Comparison of ENCODE assay signal across 12 cellular contexts in the genomic region with DNA sequence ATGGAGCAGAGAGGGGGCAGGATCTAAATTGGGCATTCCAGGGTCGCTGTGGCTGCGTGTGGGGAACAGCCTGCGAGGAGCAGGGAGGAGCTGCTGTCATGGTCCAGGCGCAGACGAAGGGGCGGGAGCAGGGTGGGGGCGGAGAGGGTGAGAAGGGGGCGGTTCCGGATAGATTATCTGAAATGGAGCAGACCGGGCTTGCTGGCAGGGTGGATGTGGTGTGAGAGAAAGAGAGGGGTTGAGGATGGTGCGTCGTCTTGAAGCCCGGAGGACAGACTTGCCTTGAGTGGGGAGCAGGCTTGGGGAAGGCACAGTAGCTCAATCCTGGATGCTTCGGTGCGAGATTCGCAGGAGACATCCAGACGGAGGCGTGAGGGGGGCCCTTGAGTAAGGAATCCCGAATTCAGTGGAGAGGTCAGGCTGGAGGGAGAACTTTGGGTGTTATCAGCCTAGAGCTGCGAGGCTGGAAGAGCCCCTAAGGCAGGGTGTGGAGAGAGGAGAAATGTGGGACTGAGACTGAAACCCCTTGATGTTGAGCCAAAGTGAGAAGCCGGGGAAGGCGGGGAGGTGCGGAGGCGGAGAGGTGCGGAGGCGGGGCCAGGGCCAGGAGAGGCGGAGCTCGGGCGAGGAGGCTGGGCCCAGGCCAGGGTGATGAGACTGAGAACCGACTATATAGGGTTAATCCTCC. TPM values are rescaled to one million over a fixed set of nuclear protein-coding genes. Genes with fewer than 3 reads are reported as not detected.
A peak's percentile ranks its signal among the peaks of the same experiment; 100 is the strongest.
DNase-seq lines count a peak whose midpoint lies in the region; ATAC-seq and TF ChIP-seq lines count a peak whose summit lies in the region.
"Had no signal": no experiment of that assay in that cellular context is flagged by ENCODE, and none has a peak within 500 bp of the region (broad histone marks: within the 10 kb centered on the region; RNA-seq: fewer than 3 reads in every experiment).

No MANE protein-coding gene starts in this region.

- POLR2A ChIA-PET in CD8-positive, alpha-beta T cell (lab: Charles Lee) = no interaction called here

- no peaks in the 10 kb centered on the region for H3K27me3 ChIP-seq in left lung
- no peaks in the 10 kb centered on the region for H3K27me3 ChIP-seq in suprapubic skin
- no peaks in the 10 kb centered on the region for H3K27me3 ChIP-seq in CD8-positive, alpha-beta T cell (ENCODE audit: insufficient read depth, low read length)
- H3K27me3 ChIP-seq: SJSA1 had no signal

- TF ChIP-seq CTCF in left lung (IDR thresholded peaks at IDR 0.05) (no peak), suprapubic skin (IDR thresholded peaks at IDR 0.05) (no peak), GM10266 (IDR thresholded peaks at IDR 0.05; ENCODE audit: control insufficient read depth, insufficient read depth, low read depth, missing control alignments) (no peak)
- no peak for TF ChIP-seq CTCF in CD8-positive, alpha-beta T cell (IDR thresholded peaks at IDR 0.05)

- DNase-seq in NCI-H82 treated with DMSO at 0.1 percent for 48 hours (lab: John Stamatoyannopoulos, UW; ENCODE audit: unreplicated experiment) (peak; percentile 12), left lung (no peak), suprapubic skin (ENCODE audit: low spot score in 2 of 2) (no peak), GM10266 (ENCODE audit: extremely low spot score) (no peak)
- DNase-seq in CD8-positive, alpha-beta T cell = no peak
- DNase-seq: NCI-H1092; stimulated activated CD4-positive, alpha-beta T cell treated with anti-CD3 and anti-CD28 coated beads, Interleukin-4, amount 100 ng/mL, for 4 hours had no signal

- peaks cover 48% of the 10 kb centered on the region for H3K36me3 Mint-ChIP-seq in CD8-positive, alpha-beta T cell

- H3K9me3 Mint-ChIP-seq in CD8-positive, alpha-beta T cell = peaks cover 12% of the 10 kb centered on the region

- TF ChIP-seq EP300 in suprapubic skin (IDR thresholded peaks at IDR 0.05) = no peak

- H3K4me1 Mint-ChIP-seq in CD8-positive, alpha-beta T cell (ENCODE audit: low read depth) = no peaks in the 10 kb centered on the region

- H3K9me3 ChIP-seq in left lung (peaks cover 4 to 22% of the 10 kb centered on the region in 2 donors), suprapubic skin (peaks cover 7% of the 10 kb centered on the region)
- H3K9me3 ChIP-seq in CD8-positive, alpha-beta T cell (ENCODE audit: low read length) = peaks cover 4% of the 10 kb centered on the region
- H3K9me3 ChIP-seq: SJSA1 had no signal

- no peak for TF ChIP-seq POLR2A in suprapubic skin (IDR thresholded peaks at IDR 0.05)

- WGBS in suprapubic skin = 35% methylated on average over 30 of the region's 30 CpGs

- peaks cover 0 to 50% of the 10 kb centered on the region in 2 donors for H3K36me3 ChIP-seq in left lung
- peaks cover 21% of the 10 kb centered on the region for H3K36me3 ChIP-seq in suprapubic skin
- no peaks in the 10 kb centered on the region for H3K36me3 ChIP-seq in CD8-positive, alpha-beta T cell (ENCODE audit: insufficient read depth, low read length)

- no peaks in the 10 kb centered on the region for H3K4me1 ChIP-seq in left lung
- peaks cover 17% of the 10 kb centered on the region for H3K4me1 ChIP-seq in suprapubic skin
- no peaks in the 10 kb centered on the region for H3K4me1 ChIP-seq in CD8-positive, alpha-beta T cell (ENCODE audit: insufficient read depth, low read length)
- H3K4me1 ChIP-seq: SJSA1 had no signal

- H3K4me3 Mint-ChIP-seq in CD8-positive, alpha-beta T cell = no peak overlapping the region
- H3K4me3 Mint-ChIP-seq: dendritic cell treated with granulocyte-macrophage colony-stimulating factor and Interleukin-4, amounts not matched to agents 40 ng/mL and 50 ng/mL, for 4 days had no signal

- no peaks in the 10 kb centered on the region for H3K27me3 Mint-ChIP-seq in CD8-positive, alpha-beta T cell (ENCODE audit: low read depth)
- H3K27me3 Mint-ChIP-seq: dendritic cell treated with granulocyte-macrophage colony-stimulating factor and Interleukin-4, amounts not matched to agents 40 ng/mL and 50 ng/mL, for 4 days had no signal

- ATAC-seq in esophagus mucosa (peak; percentile 83), left lung (peak; percentile 59), GM18907 (IDR thresholded peaks at IDR 0.05; ENCODE audit: unreplicated experiment) (no peak), GM19455 (IDR thresholded peaks at IDR 0.05; ENCODE audit: unreplicated experiment) (no peak)
- ATAC-seq in CD8-positive, alpha-beta T cell = no peak

- H3K4me3 ChIP-seq in left lung (no peak overlapping the region), suprapubic skin (peak overlapping the region; percentile 43)
- H3K4me3 ChIP-seq in CD8-positive, alpha-beta T cell (ENCODE audit: low read depth, low read length) = no peak overlapping the region
- H3K4me3 ChIP-seq: SJSA1 had no signal

- CTCF ChIA-PET in CD8-positive, alpha-beta T cell (lab: Charles Lee) = no interaction called here

- intact Hi-C loops in left lung (cut with DNase I) = no loop called here
- intact Hi-C loops in CD8-positive, alpha-beta T cell (cut with DNase I, micrococcal nuclease) = no loop called here

- H3K27ac ChIP-seq in left lung (no peak overlapping the region), suprapubic skin (peak overlapping the region; percentile 61)
- no peak overlapping the region for H3K27ac ChIP-seq in CD8-positive, alpha-beta T cell (ENCODE audit: low read depth, low read length)
- H3K27ac ChIP-seq: SJSA1 had no signal

- H3K27ac Mint-ChIP-seq in CD8-positive, alpha-beta T cell = no peak overlapping the region
- H3K27ac Mint-ChIP-seq: dendritic cell treated with granulocyte-macrophage colony-stimulating factor and Interleukin-4, amounts not matched to agents 40 ng/mL and 50 ng/mL, for 4 days had no signal

RNA-seq across cellular contexts. Expression of a gene that starts 40.7 kb away (rescaled TPM):
- total RNA-seq in esophagus mucosa (0.16 TPM), left lung (under 1 TPM; 0.39 to 0.79 TPM), suprapubic skin (1 to 10 TPM in 1 of 4 donors, not detected in 3; 1.1 TPM)
- total RNA-seq in CD8-positive, alpha-beta T cell = not detected

Comparison
In these comparisons a context has a peak if more than half of its experiments do, and no peak if none do; other contexts are left out.
1. ATAC-seq: peak in esophagus mucosa (single experiment) and left lung (single experiment); none in GM18907 (single experiment), GM19455 (single experiment) and CD8-positive, alpha-beta T cell (single experiment).